21 cellular contexts compared by ENCODE assay signal in genomic region chr13:109000207-109000606, GRCh38.
"Had no signal": no experiment of that assay in that cellular context is flagged by ENCODE, and none has a peak within 500 bp of the region (broad histone marks: within the 10 kb centered on the region; RNA-seq: fewer than 3 reads in every experiment).

No MANE protein-coding gene starts in this region.

- H3K27me3 Mint-ChIP-seq: activated CD8-positive, alpha-beta memory T cell treated with anti-CD3 and anti-CD28 coated beads, Interleukin-2, amount 10 ng/mL, durations not matched to agents 7 days and 5 days; activated naive CD4-positive, alpha-beta T cell treated with anti-CD3 and anti-CD28 coated beads, Interleukin-2, amount 10 ng/mL, durations not matched to agents 7 days and 5 days had no signal

- DNase-seq: activated CD4-positive, alpha-beta T cell treated with anti-CD3 and anti-CD28 coated beads for 48 hours; activated CD4-positive, alpha-beta T cell treated with anti-CD3 and anti-CD28 coated beads, Interleukin-2, amount 50 U/mL, for 48 hours; activated CD4-positive, CD25-positive, alpha-beta regulatory T cell treated with anti-CD3 and anti-CD28 coated beads, Interleukin-2, amount 50 U/mL, for 72 hours; activated CD8-positive, alpha-beta memory T cell treated with anti-CD3 and anti-CD28 coated beads, Interleukin-2, amount 10 ng/mL, durations not matched to agents 7 days and 5 days; activated effector memory CD4-positive, alpha-beta T cell treated with anti-CD3 and anti-CD28 coated beads, Interleukin-2, amount 50 U/mL, for 16 hours; activated naive CD4-positive, alpha-beta T cell treated with anti-CD3 and anti-CD28 coated beads, Interleukin-2, amount 10 ng/mL, durations not matched to agents 7 days and 5 days; activated naive CD8-positive, alpha-beta T cell treated with anti-CD3 and anti-CD28 coated beads for 36 hours; activated T-cell treated with anti-CD3 and anti-CD28 coated beads, Interleukin-2, amount 50 U/mL, for 4 hours; brain microvascular endothelial cell; Kasumi-1; KBM-7; NCI-H1092; NCI-H1417; NCI-H2029 treated with DMSO at 0.1 percent for 48 hours; NCI-H510A treated with DMSO at 0.1 percent for 48 hours; Peyer's patch; SHP77 had no signal

- H3K36me3 Mint-ChIP-seq: activated CD8-positive, alpha-beta memory T cell treated with anti-CD3 and anti-CD28 coated beads, Interleukin-2, amount 10 ng/mL, durations not matched to agents 7 days and 5 days; activated naive CD4-positive, alpha-beta T cell treated with anti-CD3 and anti-CD28 coated beads, Interleukin-2, amount 10 ng/mL, durations not matched to agents 7 days and 5 days; activated naive CD8-positive, alpha-beta T cell treated with anti-CD3 and anti-CD28 coated beads for 36 hours; WTC11 had no signal

- H3K9me3 Mint-ChIP-seq: activated naive CD4-positive, alpha-beta T cell treated with anti-CD3 and anti-CD28 coated beads, Interleukin-2, amount 10 ng/mL, durations not matched to agents 7 days and 5 days; activated T-cell treated with anti-CD3 and anti-CD28 coated beads, Interleukin-2, amount 50 U/mL, for 4 hours; T-helper 1 cell treated with Interleukin-12 subunit alpha and Interleukin-12 subunit beta and Interleukin-4 antibody, amounts not matched to agents 30 μg/mL and 1 μg/mL, for 36 hours; WTC11 had no signal

- H3K4me3 ChIP-seq: cardiac muscle cell, Peyer's patch, SJSA1 had no signal

- H3K4me1 Mint-ChIP-seq: activated CD8-positive, alpha-beta memory T cell treated with anti-CD3 and anti-CD28 coated beads, Interleukin-2, amount 10 ng/mL, durations not matched to agents 7 days and 5 days; activated naive CD4-positive, alpha-beta T cell treated with anti-CD3 and anti-CD28 coated beads, Interleukin-2, amount 10 ng/mL, durations not matched to agents 7 days and 5 days; activated naive CD8-positive, alpha-beta T cell treated with anti-CD3 and anti-CD28 coated beads for 36 hours; WTC11 had no signal

- H3K4me3 Mint-ChIP-seq: activated CD8-positive, alpha-beta memory T cell treated with anti-CD3 and anti-CD28 coated beads, Interleukin-2, amount 10 ng/mL, durations not matched to agents 7 days and 5 days; activated naive CD4-positive, alpha-beta T cell treated with anti-CD3 and anti-CD28 coated beads, Interleukin-2, amount 10 ng/mL, durations not matched to agents 7 days and 5 days; activated naive CD8-positive, alpha-beta T cell treated with anti-CD3 and anti-CD28 coated beads for 36 hours; activated T-cell treated with anti-CD3 and anti-CD28 coated beads, Interleukin-2, amount 50 U/mL, for 4 hours; T-helper 1 cell treated with Interleukin-12 subunit alpha and Interleukin-12 subunit beta and Interleukin-4 antibody, amounts not matched to agents 30 μg/mL and 1 μg/mL, for 36 hours; WTC11 had no signal

- H3K27ac Mint-ChIP-seq: activated CD8-positive, alpha-beta memory T cell treated with anti-CD3 and anti-CD28 coated beads, Interleukin-2, amount 10 ng/mL, durations not matched to agents 7 days and 5 days; activated naive CD4-positive, alpha-beta T cell treated with anti-CD3 and anti-CD28 coated beads, Interleukin-2, amount 10 ng/mL, durations not matched to agents 7 days and 5 days; activated naive CD8-positive, alpha-beta T cell treated with anti-CD3 and anti-CD28 coated beads for 36 hours; T-helper 1 cell treated with Interleukin-12 subunit alpha and Interleukin-12 subunit beta and Interleukin-4 antibody, amounts not matched to agents 30 μg/mL and 1 μg/mL, for 36 hours; WTC11 had no signal
